Comparison of ENCODE assay signal across 1 cellular context in the genomic region with DNA sequence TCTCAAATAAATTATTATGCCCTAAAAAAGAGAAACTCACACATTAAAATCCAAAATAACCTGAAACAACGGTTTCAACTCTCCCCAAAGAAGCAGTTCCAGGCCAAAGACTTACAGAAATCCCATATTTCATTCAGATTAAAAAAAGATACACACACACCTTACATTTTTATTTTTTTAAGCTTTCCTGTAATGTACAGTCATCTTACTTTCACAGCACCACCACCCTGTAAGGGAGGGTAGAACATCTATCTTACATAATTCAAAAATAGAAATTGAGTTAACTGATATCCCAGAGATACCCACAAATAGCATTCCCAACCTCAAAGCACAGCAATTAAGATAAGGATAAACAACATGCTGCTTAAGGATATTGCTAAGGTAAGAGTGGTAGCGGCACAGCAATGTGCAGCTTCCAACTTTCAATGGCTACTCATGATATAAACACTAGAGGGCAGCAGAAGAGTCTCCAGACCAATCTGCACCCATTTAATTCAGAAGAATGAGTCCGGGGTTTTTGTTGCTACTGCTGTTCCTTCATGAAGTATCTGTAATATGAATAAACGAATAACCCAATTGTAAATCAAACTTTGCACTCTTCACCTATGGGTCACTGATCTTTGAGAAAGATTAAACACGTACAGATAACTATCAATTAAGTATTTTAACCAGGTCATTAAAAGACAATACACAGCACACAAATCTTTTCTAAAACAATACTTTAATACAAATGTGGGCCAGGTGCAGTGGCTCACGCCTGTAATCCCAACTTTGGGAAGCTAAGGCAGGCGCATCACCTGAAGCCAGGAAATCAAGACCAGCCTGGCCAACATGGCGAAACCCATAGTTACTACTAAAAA.
A peak's percentile ranks its signal among the peaks of the same experiment; 100 is the strongest.
TF ChIP-seq lines count a peak whose summit lies in the region.

No MANE protein-coding gene starts in this region.

TF ChIP-seq in K562, 482 proteins besides CTCF, POLR2A, EP300 and RAD21 (continued from another document):
- no peak for TF ChIP-seq ZNF253 (CRISPR knock-in tag; conservative IDR thresholded peaks at IDR 0.05)
- TF ChIP-seq DMBX1 (CRISPR knock-in tag; IDR thresholded peaks at IDR 0.05; ENCODE audit: borderline replicate concordance), result no peak
- TF ChIP-seq ZNF165 (CRISPR knock-in tag; IDR thresholded peaks at IDR 0.05; ENCODE audit: borderline replicate concordance), result no peak
- no peak for TF ChIP-seq HDGF (IDR thresholded peaks at IDR 0.05)
- no peak for TF ChIP-seq SIN3A (IDR thresholded peaks at IDR 0.05; ENCODE audit: borderline replicate concordance in 2 of 2, control insufficient read depth in 1 of 2, low read depth in 2 of 2, low read length in 2 of 2)
- no peak for TF ChIP-seq CSDE1 (IDR thresholded peaks at IDR 0.05)
- TF ChIP-seq, protein P1, sequence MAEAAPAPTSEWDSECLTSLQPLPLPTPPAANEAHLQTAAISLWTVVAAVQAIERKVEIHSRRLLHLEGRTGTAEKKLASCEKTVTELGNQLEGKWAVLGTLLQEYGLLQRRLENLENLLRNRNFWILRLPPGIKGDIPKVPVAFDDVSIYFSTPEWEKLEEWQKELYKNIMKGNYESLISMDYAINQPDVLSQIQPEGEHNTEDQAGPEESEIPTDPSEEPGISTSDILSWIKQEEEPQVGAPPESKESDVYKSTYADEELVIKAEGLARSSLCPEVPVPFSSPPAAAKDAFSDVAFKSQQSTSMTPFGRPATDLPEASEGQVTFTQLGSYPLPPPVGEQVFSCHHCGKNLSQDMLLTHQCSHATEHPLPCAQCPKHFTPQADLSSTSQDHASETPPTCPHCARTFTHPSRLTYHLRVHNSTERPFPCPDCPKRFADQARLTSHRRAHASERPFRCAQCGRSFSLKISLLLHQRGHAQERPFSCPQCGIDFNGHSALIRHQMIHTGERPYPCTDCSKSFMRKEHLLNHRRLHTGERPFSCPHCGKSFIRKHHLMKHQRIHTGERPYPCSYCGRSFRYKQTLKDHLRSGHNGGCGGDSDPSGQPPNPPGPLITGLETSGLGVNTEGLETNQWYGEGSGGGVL (CRISPR knock-in tag; IDR thresholded peaks at IDR 0.05), result no peak
- TF ChIP-seq POLR3A (IDR thresholded peaks at IDR 0.05; ENCODE audit: borderline replicate concordance, extremely low read depth, insufficient read depth, insufficient read length), result no peak
- TF ChIP-seq ARID1B (IDR thresholded peaks at IDR 0.05), result no peak
- TF ChIP-seq, protein P2, sequence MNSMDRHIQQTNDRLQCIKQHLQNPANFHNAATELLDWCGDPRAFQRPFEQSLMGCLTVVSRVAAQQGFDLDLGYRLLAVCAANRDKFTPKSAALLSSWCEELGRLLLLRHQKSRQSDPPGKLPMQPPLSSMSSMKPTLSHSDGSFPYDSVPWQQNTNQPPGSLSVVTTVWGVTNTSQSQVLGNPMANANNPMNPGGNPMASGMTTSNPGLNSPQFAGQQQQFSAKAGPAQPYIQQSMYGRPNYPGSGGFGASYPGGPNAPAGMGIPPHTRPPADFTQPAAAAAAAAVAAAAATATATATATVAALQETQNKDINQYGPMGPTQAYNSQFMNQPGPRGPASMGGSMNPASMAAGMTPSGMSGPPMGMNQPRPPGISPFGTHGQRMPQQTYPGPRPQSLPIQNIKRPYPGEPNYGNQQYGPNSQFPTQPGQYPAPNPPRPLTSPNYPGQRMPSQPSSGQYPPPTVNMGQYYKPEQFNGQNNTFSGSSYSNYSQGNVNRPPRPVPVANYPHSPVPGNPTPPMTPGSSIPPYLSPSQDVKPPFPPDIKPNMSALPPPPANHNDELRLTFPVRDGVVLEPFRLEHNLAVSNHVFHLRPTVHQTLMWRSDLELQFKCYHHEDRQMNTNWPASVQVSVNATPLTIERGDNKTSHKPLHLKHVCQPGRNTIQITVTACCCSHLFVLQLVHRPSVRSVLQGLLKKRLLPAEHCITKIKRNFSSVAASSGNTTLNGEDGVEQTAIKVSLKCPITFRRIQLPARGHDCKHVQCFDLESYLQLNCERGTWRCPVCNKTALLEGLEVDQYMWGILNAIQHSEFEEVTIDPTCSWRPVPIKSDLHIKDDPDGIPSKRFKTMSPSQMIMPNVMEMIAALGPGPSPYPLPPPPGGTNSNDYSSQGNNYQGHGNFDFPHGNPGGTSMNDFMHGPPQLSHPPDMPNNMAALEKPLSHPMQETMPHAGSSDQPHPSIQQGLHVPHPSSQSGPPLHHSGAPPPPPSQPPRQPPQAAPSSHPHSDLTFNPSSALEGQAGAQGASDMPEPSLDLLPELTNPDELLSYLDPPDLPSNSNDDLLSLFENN (IDR thresholded peaks at IDR 0.05; ENCODE audit: low read depth in 2 of 2, low read length in 2 of 2), result no peak
- TF ChIP-seq NEUROD1 (IDR thresholded peaks at IDR 0.05; ENCODE audit: borderline replicate concordance, low read depth, low read length, partially characterized antibody), result no peak
- no peak for TF ChIP-seq FOXP1 (CRISPR knock-in tag; IDR thresholded peaks at IDR 0.05)
- no peak for TF ChIP-seq NR4A1 (CRISPR knock-in tag; IDR thresholded peaks at IDR 0.05)
- no peak for TF ChIP-seq NR4A1 (tag; IDR thresholded peaks at IDR 0.05)
- TF ChIP-seq, protein P3, sequence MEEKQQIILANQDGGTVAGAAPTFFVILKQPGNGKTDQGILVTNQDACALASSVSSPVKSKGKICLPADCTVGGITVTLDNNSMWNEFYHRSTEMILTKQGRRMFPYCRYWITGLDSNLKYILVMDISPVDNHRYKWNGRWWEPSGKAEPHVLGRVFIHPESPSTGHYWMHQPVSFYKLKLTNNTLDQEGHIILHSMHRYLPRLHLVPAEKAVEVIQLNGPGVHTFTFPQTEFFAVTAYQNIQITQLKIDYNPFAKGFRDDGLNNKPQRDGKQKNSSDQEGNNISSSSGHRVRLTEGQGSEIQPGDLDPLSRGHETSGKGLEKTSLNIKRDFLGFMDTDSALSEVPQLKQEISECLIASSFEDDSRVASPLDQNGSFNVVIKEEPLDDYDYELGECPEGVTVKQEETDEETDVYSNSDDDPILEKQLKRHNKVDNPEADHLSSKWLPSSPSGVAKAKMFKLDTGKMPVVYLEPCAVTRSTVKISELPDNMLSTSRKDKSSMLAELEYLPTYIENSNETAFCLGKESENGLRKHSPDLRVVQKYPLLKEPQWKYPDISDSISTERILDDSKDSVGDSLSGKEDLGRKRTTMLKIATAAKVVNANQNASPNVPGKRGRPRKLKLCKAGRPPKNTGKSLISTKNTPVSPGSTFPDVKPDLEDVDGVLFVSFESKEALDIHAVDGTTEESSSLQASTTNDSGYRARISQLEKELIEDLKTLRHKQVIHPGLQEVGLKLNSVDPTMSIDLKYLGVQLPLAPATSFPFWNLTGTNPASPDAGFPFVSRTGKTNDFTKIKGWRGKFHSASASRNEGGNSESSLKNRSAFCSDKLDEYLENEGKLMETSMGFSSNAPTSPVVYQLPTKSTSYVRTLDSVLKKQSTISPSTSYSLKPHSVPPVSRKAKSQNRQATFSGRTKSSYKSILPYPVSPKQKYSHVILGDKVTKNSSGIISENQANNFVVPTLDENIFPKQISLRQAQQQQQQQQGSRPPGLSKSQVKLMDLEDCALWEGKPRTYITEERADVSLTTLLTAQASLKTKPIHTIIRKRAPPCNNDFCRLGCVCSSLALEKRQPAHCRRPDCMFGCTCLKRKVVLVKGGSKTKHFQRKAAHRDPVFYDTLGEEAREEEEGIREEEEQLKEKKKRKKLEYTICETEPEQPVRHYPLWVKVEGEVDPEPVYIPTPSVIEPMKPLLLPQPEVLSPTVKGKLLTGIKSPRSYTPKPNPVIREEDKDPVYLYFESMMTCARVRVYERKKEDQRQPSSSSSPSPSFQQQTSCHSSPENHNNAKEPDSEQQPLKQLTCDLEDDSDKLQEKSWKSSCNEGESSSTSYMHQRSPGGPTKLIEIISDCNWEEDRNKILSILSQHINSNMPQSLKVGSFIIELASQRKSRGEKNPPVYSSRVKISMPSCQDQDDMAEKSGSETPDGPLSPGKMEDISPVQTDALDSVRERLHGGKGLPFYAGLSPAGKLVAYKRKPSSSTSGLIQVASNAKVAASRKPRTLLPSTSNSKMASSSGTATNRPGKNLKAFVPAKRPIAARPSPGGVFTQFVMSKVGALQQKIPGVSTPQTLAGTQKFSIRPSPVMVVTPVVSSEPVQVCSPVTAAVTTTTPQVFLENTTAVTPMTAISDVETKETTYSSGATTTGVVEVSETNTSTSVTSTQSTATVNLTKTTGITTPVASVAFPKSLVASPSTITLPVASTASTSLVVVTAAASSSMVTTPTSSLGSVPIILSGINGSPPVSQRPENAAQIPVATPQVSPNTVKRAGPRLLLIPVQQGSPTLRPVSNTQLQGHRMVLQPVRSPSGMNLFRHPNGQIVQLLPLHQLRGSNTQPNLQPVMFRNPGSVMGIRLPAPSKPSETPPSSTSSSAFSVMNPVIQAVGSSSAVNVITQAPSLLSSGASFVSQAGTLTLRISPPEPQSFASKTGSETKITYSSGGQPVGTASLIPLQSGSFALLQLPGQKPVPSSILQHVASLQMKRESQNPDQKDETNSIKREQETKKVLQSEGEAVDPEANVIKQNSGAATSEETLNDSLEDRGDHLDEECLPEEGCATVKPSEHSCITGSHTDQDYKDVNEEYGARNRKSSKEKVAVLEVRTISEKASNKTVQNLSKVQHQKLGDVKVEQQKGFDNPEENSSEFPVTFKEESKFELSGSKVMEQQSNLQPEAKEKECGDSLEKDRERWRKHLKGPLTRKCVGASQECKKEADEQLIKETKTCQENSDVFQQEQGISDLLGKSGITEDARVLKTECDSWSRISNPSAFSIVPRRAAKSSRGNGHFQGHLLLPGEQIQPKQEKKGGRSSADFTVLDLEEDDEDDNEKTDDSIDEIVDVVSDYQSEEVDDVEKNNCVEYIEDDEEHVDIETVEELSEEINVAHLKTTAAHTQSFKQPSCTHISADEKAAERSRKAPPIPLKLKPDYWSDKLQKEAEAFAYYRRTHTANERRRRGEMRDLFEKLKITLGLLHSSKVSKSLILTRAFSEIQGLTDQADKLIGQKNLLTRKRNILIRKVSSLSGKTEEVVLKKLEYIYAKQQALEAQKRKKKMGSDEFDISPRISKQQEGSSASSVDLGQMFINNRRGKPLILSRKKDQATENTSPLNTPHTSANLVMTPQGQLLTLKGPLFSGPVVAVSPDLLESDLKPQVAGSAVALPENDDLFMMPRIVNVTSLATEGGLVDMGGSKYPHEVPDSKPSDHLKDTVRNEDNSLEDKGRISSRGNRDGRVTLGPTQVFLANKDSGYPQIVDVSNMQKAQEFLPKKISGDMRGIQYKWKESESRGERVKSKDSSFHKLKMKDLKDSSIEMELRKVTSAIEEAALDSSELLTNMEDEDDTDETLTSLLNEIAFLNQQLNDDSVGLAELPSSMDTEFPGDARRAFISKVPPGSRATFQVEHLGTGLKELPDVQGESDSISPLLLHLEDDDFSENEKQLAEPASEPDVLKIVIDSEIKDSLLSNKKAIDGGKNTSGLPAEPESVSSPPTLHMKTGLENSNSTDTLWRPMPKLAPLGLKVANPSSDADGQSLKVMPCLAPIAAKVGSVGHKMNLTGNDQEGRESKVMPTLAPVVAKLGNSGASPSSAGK (IDR thresholded peaks at IDR 0.05), result no peak
- TF ChIP-seq YY1 (IDR thresholded peaks at IDR 0.05; ENCODE audit: borderline replicate concordance in 1 of 3, control insufficient read depth in 1 of 3, extremely low read depth in 1 of 3, insufficient read depth in 3 of 3, insufficient read length in 1 of 3, insufficient replicate concordance in 2 of 3, low read depth in 1 of 3, low read length in 2 of 3), result peak in 1 of 3 experiments; percentile 37
- no peak for TF ChIP-seq ZNF668 (CRISPR knock-in tag; IDR thresholded peaks at IDR 0.05)
- no peak for TF ChIP-seq ZNF586 (CRISPR knock-in tag; conservative IDR thresholded peaks at IDR 0.05)
- no peak for TF ChIP-seq ZNF24 (IDR thresholded peaks at IDR 0.05)
